Comparison of ENCODE assay signal across 1 cellular context in the genomic region with DNA sequence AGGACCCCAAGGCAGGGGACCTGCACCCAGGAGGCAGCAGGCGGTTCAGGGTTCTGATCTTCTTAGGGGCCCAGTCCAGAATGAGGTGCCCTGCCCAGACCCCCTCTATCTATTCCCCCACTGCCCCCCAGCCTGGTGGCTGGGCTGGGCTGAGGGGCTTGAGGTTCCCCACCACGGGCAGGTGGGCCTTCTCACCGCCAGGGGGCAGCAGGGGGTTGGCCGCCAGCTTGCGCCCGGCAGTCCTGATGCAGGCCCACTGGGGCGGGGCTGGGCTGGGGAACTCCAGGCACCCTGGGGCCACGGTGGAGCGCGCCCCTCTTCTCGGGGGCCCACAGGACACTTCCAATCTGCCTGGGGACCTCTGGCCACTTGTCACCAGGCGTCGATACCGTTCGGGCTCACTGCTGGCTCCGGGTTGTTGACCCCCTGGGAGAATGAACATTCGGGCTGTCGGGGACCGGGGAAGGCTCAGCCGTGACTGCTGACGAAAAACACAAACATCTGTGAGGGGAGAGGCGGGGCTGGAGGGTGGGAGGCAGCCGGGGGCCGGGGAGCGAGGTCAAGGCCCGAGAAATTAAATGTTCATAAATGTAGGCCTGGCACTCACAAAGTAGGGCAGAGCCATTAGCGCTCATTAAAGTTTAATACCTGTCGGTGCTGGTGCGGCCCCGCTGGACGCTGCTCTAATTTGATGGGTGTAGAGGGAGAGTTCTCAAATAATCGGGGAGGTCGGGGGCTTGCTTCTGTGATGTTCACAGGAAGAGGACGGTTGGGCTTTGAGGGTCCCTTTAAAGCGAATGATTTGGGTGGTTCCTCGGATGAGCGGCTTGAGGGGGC.
TF ChIP-seq lines count a peak whose summit lies in the region.

No MANE protein-coding gene starts in this region.

TF ChIP-seq in K562, 482 proteins besides CTCF, POLR2A, EP300 and RAD21 (continued from another document and continues in another):
- TF ChIP-seq, protein P1, sequence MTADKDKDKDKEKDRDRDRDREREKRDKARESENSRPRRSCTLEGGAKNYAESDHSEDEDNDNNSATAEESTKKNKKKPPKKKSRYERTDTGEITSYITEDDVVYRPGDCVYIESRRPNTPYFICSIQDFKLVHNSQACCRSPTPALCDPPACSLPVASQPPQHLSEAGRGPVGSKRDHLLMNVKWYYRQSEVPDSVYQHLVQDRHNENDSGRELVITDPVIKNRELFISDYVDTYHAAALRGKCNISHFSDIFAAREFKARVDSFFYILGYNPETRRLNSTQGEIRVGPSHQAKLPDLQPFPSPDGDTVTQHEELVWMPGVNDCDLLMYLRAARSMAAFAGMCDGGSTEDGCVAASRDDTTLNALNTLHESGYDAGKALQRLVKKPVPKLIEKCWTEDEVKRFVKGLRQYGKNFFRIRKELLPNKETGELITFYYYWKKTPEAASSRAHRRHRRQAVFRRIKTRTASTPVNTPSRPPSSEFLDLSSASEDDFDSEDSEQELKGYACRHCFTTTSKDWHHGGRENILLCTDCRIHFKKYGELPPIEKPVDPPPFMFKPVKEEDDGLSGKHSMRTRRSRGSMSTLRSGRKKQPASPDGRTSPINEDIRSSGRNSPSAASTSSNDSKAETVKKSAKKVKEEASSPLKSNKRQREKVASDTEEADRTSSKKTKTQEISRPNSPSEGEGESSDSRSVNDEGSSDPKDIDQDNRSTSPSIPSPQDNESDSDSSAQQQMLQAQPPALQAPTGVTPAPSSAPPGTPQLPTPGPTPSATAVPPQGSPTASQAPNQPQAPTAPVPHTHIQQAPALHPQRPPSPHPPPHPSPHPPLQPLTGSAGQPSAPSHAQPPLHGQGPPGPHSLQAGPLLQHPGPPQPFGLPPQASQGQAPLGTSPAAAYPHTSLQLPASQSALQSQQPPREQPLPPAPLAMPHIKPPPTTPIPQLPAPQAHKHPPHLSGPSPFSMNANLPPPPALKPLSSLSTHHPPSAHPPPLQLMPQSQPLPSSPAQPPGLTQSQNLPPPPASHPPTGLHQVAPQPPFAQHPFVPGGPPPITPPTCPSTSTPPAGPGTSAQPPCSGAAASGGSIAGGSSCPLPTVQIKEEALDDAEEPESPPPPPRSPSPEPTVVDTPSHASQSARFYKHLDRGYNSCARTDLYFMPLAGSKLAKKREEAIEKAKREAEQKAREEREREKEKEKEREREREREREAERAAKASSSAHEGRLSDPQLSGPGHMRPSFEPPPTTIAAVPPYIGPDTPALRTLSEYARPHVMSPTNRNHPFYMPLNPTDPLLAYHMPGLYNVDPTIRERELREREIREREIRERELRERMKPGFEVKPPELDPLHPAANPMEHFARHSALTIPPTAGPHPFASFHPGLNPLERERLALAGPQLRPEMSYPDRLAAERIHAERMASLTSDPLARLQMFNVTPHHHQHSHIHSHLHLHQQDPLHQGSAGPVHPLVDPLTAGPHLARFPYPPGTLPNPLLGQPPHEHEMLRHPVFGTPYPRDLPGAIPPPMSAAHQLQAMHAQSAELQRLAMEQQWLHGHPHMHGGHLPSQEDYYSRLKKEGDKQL (CRISPR knock-in tag; IDR thresholded peaks at IDR 0.05; ENCODE audit: borderline replicate concordance): no peak
- no peak for TF ChIP-seq NFYB (IDR thresholded peaks at IDR 0.05; ENCODE audit: extremely low read depth, insufficient read length)
- no peak for TF ChIP-seq ZNF780A (CRISPR knock-in tag; IDR thresholded peaks at IDR 0.05)
- TF ChIP-seq GABPB2 (CRISPR knock-in tag; conservative IDR thresholded peaks at IDR 0.05): no peak
- no peak for TF ChIP-seq TSC22D4 (tag; IDR thresholded peaks at IDR 0.05)
- TF ChIP-seq CTBP1 (IDR thresholded peaks at IDR 0.05; ENCODE audit: borderline replicate concordance): peak; percentile 63; the same call in 1 of the 2 replicates
- TF ChIP-seq, protein P2, sequence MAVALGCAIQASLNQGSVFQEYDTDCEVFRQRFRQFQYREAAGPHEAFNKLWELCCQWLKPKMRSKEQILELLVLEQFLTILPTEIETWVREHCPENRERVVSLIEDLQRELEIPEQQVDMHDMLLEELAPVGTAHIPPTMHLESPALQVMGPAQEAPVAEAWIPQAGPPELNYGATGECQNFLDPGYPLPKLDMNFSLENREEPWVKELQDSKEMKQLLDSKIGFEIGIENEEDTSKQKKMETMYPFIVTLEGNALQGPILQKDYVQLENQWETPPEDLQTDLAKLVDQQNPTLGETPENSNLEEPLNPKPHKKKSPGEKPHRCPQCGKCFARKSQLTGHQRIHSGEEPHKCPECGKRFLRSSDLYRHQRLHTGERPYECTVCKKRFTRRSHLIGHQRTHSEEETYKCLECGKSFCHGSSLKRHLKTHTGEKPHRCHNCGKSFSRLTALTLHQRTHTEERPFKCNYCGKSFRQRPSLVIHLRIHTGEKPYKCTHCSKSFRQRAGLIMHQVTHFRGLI (CRISPR knock-in tag; IDR thresholded peaks at IDR 0.05): no peak
- TF ChIP-seq, protein P3, sequence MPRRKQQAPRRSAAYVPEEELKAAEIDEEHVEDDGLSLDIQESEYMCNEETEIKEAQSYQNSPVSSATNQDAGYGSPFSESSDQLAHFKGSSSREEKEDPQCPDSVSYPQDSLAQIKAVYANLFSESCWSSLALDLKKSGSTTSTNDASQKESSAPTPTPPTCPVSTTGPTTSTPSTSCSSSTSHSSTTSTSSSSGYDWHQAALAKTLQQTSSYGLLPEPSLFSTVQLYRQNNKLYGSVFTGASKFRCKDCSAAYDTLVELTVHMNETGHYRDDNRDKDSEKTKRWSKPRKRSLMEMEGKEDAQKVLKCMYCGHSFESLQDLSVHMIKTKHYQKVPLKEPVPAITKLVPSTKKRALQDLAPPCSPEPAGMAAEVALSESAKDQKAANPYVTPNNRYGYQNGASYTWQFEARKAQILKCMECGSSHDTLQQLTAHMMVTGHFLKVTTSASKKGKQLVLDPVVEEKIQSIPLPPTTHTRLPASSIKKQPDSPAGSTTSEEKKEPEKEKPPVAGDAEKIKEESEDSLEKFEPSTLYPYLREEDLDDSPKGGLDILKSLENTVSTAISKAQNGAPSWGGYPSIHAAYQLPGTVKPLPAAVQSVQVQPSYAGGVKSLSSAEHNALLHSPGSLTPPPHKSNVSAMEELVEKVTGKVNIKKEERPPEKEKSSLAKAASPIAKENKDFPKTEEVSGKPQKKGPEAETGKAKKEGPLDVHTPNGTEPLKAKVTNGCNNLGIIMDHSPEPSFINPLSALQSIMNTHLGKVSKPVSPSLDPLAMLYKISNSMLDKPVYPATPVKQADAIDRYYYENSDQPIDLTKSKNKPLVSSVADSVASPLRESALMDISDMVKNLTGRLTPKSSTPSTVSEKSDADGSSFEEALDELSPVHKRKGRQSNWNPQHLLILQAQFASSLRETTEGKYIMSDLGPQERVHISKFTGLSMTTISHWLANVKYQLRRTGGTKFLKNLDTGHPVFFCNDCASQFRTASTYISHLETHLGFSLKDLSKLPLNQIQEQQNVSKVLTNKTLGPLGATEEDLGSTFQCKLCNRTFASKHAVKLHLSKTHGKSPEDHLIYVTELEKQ (CRISPR knock-in tag; IDR thresholded peaks at IDR 0.05): no peak
- TF ChIP-seq FOXA3 (CRISPR knock-in tag; conservative IDR thresholded peaks at IDR 0.05 in 1 of 2, IDR thresholded peaks at IDR 0.05 in 1 of 2): no peak
- TF ChIP-seq ILK (tag; IDR thresholded peaks at IDR 0.05; ENCODE audit: borderline replicate concordance, low read depth): no peak
- no peak for TF ChIP-seq SIN3B (IDR thresholded peaks at IDR 0.05; ENCODE audit: low read depth)
- no peak for TF ChIP-seq NCOA2 (IDR thresholded peaks at IDR 0.05; ENCODE audit: partially characterized antibody in 2 of 2)
- no peak for TF ChIP-seq MIER1 (IDR thresholded peaks at IDR 0.05; ENCODE audit: low read depth)
- no peak for TF ChIP-seq ARNT (IDR thresholded peaks at IDR 0.05)
- 0 out of 2 replicates have a peak, but pooled peaks have one; percentile 10 for TF ChIP-seq CREB1 (IDR thresholded peaks at IDR 0.05)
- peak; percentile 28; the same call in 1 of the 2 replicates for TF ChIP-seq CREB1 (CRISPR knock-in tag; IDR thresholded peaks at IDR 0.05)
- no peak for TF ChIP-seq XRCC3 (IDR thresholded peaks at IDR 0.05)
- no peak for TF ChIP-seq EWSR1 (IDR thresholded peaks at IDR 0.05; ENCODE audit: borderline replicate concordance, low read depth, partially characterized antibody)
- TF ChIP-seq ZNF146 (CRISPR knock-in tag; IDR thresholded peaks at IDR 0.05; ENCODE audit: unreplicated experiment): no peak
- no peak for TF ChIP-seq NUFIP1 (IDR thresholded peaks at IDR 0.05; ENCODE audit: partially characterized antibody)
- no peak for TF ChIP-seq TEAD2 (tag; IDR thresholded peaks at IDR 0.05)
- no peak for TF ChIP-seq ZNF766 (CRISPR knock-in tag; conservative IDR thresholded peaks at IDR 0.05)
- no peak for TF ChIP-seq EGR1 (conservative IDR thresholded peaks at IDR 0.05)
- no peak for TF ChIP-seq NFXL1 (CRISPR knock-in tag; IDR thresholded peaks at IDR 0.05)
- TF ChIP-seq, protein P4, sequence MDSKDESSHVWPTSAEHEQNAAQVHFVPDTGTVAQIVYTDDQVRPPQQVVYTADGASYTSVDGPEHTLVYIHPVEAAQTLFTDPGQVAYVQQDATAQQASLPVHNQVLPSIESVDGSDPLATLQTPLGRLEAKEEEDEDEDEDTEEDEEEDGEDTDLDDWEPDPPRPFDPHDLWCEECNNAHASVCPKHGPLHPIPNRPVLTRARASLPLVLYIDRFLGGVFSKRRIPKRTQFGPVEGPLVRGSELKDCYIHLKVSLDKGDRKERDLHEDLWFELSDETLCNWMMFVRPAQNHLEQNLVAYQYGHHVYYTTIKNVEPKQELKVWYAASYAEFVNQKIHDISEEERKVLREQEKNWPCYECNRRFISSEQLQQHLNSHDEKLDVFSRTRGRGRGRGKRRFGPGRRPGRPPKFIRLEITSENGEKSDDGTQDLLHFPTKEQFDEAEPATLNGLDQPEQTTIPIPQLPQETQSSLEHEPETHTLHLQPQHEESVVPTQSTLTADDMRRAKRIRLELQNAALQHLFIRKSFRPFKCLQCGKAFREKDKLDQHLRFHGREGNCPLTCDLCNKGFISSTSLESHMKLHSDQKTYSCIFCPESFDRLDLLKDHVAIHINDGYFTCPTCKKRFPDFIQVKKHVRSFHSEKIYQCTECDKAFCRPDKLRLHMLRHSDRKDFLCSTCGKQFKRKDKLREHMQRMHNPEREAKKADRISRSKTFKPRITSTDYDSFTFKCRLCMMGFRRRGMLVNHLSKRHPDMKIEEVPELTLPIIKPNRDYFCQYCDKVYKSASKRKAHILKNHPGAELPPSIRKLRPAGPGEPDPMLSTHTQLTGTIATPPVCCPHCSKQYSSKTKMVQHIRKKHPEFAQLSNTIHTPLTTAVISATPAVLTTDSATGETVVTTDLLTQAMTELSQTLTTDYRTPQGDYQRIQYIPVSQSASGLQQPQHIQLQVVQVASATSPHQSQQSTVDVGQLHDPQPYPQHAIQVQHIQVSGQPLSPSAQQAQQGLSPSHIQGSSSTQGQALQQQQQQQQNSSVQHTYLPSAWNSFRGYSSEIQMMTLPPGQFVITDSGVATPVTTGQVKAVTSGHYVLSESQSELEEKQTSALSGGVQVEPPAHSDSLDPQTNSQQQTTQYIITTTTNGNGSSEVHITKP (IDR thresholded peaks at IDR 0.05; ENCODE audit: partially characterized antibody): no peak
- TF ChIP-seq, protein P5, sequence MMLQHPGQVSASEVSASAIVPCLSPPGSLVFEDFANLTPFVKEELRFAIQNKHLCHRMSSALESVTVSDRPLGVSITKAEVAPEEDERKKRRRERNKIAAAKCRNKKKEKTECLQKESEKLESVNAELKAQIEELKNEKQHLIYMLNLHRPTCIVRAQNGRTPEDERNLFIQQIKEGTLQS (IDR thresholded peaks at IDR 0.05): no peak
- TF ChIP-seq, protein P5 (CRISPR knock-in tag; conservative IDR thresholded peaks at IDR 0.05): no peak
- no peak for TF ChIP-seq ZNF644 (tag; IDR thresholded peaks at IDR 0.05; ENCODE audit: low read depth)
- no peak for TF ChIP-seq NFE2L1 (tag; IDR thresholded peaks at IDR 0.05; ENCODE audit: borderline replicate concordance, low read depth)
- TF ChIP-seq ZC3H8 (IDR thresholded peaks at IDR 0.05): no peak
- no peak for TF ChIP-seq MED1 (CRISPR knock-in tag; IDR thresholded peaks at IDR 0.05; ENCODE audit: borderline replicate concordance)
- no peak for TF ChIP-seq MTA2 (IDR thresholded peaks at IDR 0.05; ENCODE audit: low read depth)
- no peak for TF ChIP-seq POU5F1 (IDR thresholded peaks at IDR 0.05; ENCODE audit: borderline replicate concordance, low read depth, low read length, partially characterized antibody)
- no peak for TF ChIP-seq CBX5 (IDR thresholded peaks at IDR 0.05; ENCODE audit: borderline replicate concordance, low read depth)
- 0 out of 2 replicates have a peak, but pooled peaks have one; percentile 46 for TF ChIP-seq CBX1 (IDR thresholded peaks at IDR 0.05; ENCODE audit: low read depth)
- TF ChIP-seq SRSF3 (IDR thresholded peaks at IDR 0.05; ENCODE audit: insufficient read depth, low read length): no peak
- TF ChIP-seq, protein P6, sequence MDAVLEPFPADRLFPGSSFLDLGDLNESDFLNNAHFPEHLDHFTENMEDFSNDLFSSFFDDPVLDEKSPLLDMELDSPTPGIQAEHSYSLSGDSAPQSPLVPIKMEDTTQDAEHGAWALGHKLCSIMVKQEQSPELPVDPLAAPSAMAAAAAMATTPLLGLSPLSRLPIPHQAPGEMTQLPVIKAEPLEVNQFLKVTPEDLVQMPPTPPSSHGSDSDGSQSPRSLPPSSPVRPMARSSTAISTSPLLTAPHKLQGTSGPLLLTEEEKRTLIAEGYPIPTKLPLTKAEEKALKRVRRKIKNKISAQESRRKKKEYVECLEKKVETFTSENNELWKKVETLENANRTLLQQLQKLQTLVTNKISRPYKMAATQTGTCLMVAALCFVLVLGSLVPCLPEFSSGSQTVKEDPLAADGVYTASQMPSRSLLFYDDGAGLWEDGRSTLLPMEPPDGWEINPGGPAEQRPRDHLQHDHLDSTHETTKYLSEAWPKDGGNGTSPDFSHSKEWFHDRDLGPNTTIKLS (IDR thresholded peaks at IDR 0.05; ENCODE audit: borderline replicate concordance, low read depth): no peak
- TF ChIP-seq GTF2A2 (tag; IDR thresholded peaks at IDR 0.05): no peak
- TF ChIP-seq ZNF699 (CRISPR knock-in tag; IDR thresholded peaks at IDR 0.05; ENCODE audit: insufficient replicate concordance): no peak
- TF ChIP-seq GATAD2B (IDR thresholded peaks at IDR 0.05; ENCODE audit: borderline replicate concordance): peak; percentile 44; the same call in 1 of the 2 replicates
- TF ChIP-seq, protein P7, sequence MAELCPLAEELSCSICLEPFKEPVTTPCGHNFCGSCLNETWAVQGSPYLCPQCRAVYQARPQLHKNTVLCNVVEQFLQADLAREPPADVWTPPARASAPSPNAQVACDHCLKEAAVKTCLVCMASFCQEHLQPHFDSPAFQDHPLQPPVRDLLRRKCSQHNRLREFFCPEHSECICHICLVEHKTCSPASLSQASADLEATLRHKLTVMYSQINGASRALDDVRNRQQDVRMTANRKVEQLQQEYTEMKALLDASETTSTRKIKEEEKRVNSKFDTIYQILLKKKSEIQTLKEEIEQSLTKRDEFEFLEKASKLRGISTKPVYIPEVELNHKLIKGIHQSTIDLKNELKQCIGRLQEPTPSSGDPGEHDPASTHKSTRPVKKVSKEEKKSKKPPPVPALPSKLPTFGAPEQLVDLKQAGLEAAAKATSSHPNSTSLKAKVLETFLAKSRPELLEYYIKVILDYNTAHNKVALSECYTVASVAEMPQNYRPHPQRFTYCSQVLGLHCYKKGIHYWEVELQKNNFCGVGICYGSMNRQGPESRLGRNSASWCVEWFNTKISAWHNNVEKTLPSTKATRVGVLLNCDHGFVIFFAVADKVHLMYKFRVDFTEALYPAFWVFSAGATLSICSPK (IDR thresholded peaks at IDR 0.05; ENCODE audit: borderline replicate concordance): no peak
- no peak for TF ChIP-seq GTF2E2 (tag; IDR thresholded peaks at IDR 0.05)
- 0 out of 2 replicates have a peak, but pooled peaks have one; percentile 31 for TF ChIP-seq CXXC5 (CRISPR knock-in tag; IDR thresholded peaks at IDR 0.05)
